22 cellular contexts compared by ENCODE assay signal in genomic region chr15:77531191-77532000, GRCh38.
"Had no signal": no experiment of that assay in that cellular context is flagged by ENCODE, and none has a peak within 500 bp of the region (broad histone marks: within the 10 kb centered on the region; RNA-seq: fewer than 3 reads in every experiment).

No MANE protein-coding gene starts in this region.

- H3K79me2 ChIP-seq: hepatocyte had no signal

- DNase-seq: activated CD4-positive, alpha-beta T cell treated with anti-CD3 and anti-CD28 coated beads, Interleukin-2, amount 10 ng/mL, durations not matched to agents 24 days and 14 days; activated CD8-positive, alpha-beta T cell treated with anti-CD3 and anti-CD28 coated beads for 36 hours; activated naive CD4-positive, alpha-beta T cell treated with anti-CD3 and anti-CD28 coated beads for 36 hours; activated T-cell treated with anti-CD3 and anti-CD28 coated beads, Interleukin-2, amount 50 U/mL, for 1 hour; cerebellar nuclear complex; effector CD8-positive, alpha-beta T cell; mucosa of descending colon; naive B cell; stimulated activated CD4-positive, alpha-beta T cell treated with anti-CD3 and anti-CD28 coated beads, Interleukin-4, amount 100 ng/mL, for 24 hours; T-helper 1 cell; T-helper 9 cell; testis had no signal

- H3K27ac Mint-ChIP-seq: activated CD4-positive, alpha-beta T cell treated with anti-CD3 and anti-CD28 coated beads, Interleukin-2, amount 10 ng/mL, durations not matched to agents 24 days and 14 days; activated CD8-positive, alpha-beta T cell treated with anti-CD3 and anti-CD28 coated beads for 36 hours; activated T-helper 17 cell treated with anti-CD3 and anti-CD28 coated beads, Interleukin-2, amount 50 U/mL, for 72 hours; dendritic cell treated with granulocyte-macrophage colony-stimulating factor and Interleukin-4, amounts not matched to agents 40 ng/mL and 50 ng/mL, for 4 days; stimulated activated effector memory CD8-positive, alpha-beta T cell treated with anti-CD3 and anti-CD28 coated beads, Interleukin-12 subunit alpha, Interleukin-12 subunit beta, amount 100 ng/mL, for 72 hours had no signal

- H3K4me3 Mint-ChIP-seq: activated CD4-positive, alpha-beta T cell treated with anti-CD3 and anti-CD28 coated beads, Interleukin-2, amount 10 ng/mL, durations not matched to agents 24 days and 14 days; activated CD8-positive, alpha-beta T cell treated with anti-CD3 and anti-CD28 coated beads for 36 hours; activated naive CD4-positive, alpha-beta T cell treated with anti-CD3 and anti-CD28 coated beads for 36 hours; activated T-helper 17 cell treated with anti-CD3 and anti-CD28 coated beads, Interleukin-2, amount 50 U/mL, for 72 hours; dendritic cell treated with granulocyte-macrophage colony-stimulating factor and Interleukin-4, amounts not matched to agents 40 ng/mL and 50 ng/mL, for 4 days; naive B cell; stimulated activated effector memory CD8-positive, alpha-beta T cell treated with anti-CD3 and anti-CD28 coated beads, Interleukin-12 subunit alpha, Interleukin-12 subunit beta, amount 100 ng/mL, for 72 hours had no signal

- H3K9me3 Mint-ChIP-seq: activated CD4-positive, alpha-beta T cell treated with anti-CD3 and anti-CD28 coated beads, Interleukin-2, amount 10 ng/mL, durations not matched to agents 24 days and 14 days; activated CD8-positive, alpha-beta T cell treated with anti-CD3 and anti-CD28 coated beads for 36 hours; activated naive CD4-positive, alpha-beta T cell treated with anti-CD3 and anti-CD28 coated beads for 36 hours; activated T-helper 17 cell treated with anti-CD3 and anti-CD28 coated beads, Interleukin-2, amount 50 U/mL, for 72 hours; dendritic cell treated with granulocyte-macrophage colony-stimulating factor and Interleukin-4, amounts not matched to agents 40 ng/mL and 50 ng/mL, for 4 days; naive B cell; neural progenitor cell; stimulated activated effector memory CD8-positive, alpha-beta T cell treated with anti-CD3 and anti-CD28 coated beads, Interleukin-12 subunit alpha, Interleukin-12 subunit beta, amount 100 ng/mL, for 72 hours had no signal

- H3K4me3 ChIP-seq: breast epithelium, hepatocyte, mucosa of descending colon, neural progenitor cell, psoas muscle, right lobe of liver, smooth muscle cell, testis, upper lobe of left lung had no signal

- H3K27ac ChIP-seq: breast epithelium, hepatocyte, neural progenitor cell, psoas muscle, right lobe of liver, testis, upper lobe of left lung had no signal

- H2AFZ ChIP-seq: hepatocyte, neural progenitor cell had no signal

- H3K36me3 Mint-ChIP-seq: naive B cell; neural progenitor cell; stimulated activated effector memory CD8-positive, alpha-beta T cell treated with anti-CD3 and anti-CD28 coated beads, Interleukin-12 subunit alpha, Interleukin-12 subunit beta, amount 100 ng/mL, for 72 hours had no signal

- ATAC-seq: activated CD8-positive, alpha-beta T cell treated with anti-CD3 and anti-CD28 coated beads for 36 hours; activated T-helper 17 cell treated with anti-CD3 and anti-CD28 coated beads, Interleukin-2, amount 50 U/mL, for 72 hours; mucosa of descending colon; psoas muscle; right lobe of liver; stimulated activated effector memory CD8-positive, alpha-beta T cell treated with anti-CD3 and anti-CD28 coated beads, Interleukin-12 subunit alpha, Interleukin-12 subunit beta, amount 100 ng/mL, for 72 hours had no signal

- H3K4me2 ChIP-seq: hepatocyte, neural progenitor cell, smooth muscle cell had no signal

- H3K9me3 ChIP-seq: breast epithelium, mucosa of descending colon, psoas muscle, right lobe of liver, testis, upper lobe of left lung had no signal

- H3K27me3 Mint-ChIP-seq: activated CD8-positive, alpha-beta T cell treated with anti-CD3 and anti-CD28 coated beads for 36 hours had no signal

- H3K9ac ChIP-seq: neural progenitor cell had no signal

- H3K36me3 ChIP-seq: breast epithelium, neural progenitor cell, right lobe of liver, upper lobe of left lung had no signal

- H3K4me1 ChIP-seq: right lobe of liver had no signal

- H3K27me3 ChIP-seq: breast epithelium, hepatocyte, right lobe of liver, testis, upper lobe of left lung had no signal

- H3K4me1 Mint-ChIP-seq: activated CD4-positive, alpha-beta T cell treated with anti-CD3 and anti-CD28 coated beads, Interleukin-2, amount 10 ng/mL, durations not matched to agents 24 days and 14 days; activated T-helper 17 cell treated with anti-CD3 and anti-CD28 coated beads, Interleukin-2, amount 50 U/mL, for 72 hours; stimulated activated effector memory CD8-positive, alpha-beta T cell treated with anti-CD3 and anti-CD28 coated beads, Interleukin-12 subunit alpha, Interleukin-12 subunit beta, amount 100 ng/mL, for 72 hours had no signal
